In genomic region chr9:3473402-3473801, GRCh38 we compare ENCODE assay signal across 12 cellular contexts. TPM values are rescaled to one million over a fixed set of nuclear protein-coding genes. Genes with fewer than 3 reads are reported as not detected.
DNase-seq lines count a peak whose midpoint lies in the region; ATAC-seq lines count a peak whose summit lies in the region.
"Had no signal": no experiment of that assay in that cellular context is flagged by ENCODE, and none has a peak within 500 bp of the region (broad histone marks: within the 10 kb centered on the region; RNA-seq: fewer than 3 reads in every experiment).

No MANE protein-coding gene starts in this region.

- H2BK5ac ChIP-seq in mesendoderm (ENCODE audit: low read length): no peak overlapping the region

- no CpG with 5 or more reads among the region's 1 CpG for WGBS in mesendoderm (ENCODE audit: extremely low coverage, insufficient coverage, low lambda C conversion rate)

- DNase-seq in activated naive CD8-positive, alpha-beta T cell treated with anti-CD3 and anti-CD28 coated beads, Interleukin-2, amount 50 U/mL, for 24 hours: no peak
- DNase-seq in T-helper 17 cell (no peak), mesendoderm (no peak), NCI-H1092 (lab: John Stamatoyannopoulos, UW) (no peak)
- DNase-seq: activated CD4-positive, alpha-beta T cell treated with anti-CD3 and anti-CD28 coated beads for 4 hours; head of caudate nucleus; SHP77 had no signal

- no peaks in the 10 kb centered on the region for H3K79me1 ChIP-seq in mesendoderm (ENCODE audit: low read length)

- no peak overlapping the region for H3K23ac ChIP-seq in mesendoderm (ENCODE audit: low read length)

- H3K4ac ChIP-seq in mesendoderm (ENCODE audit: low read depth, low read length): no peak overlapping the region

- H4K8ac ChIP-seq in mesendoderm (ENCODE audit: low read depth, low read length): no peak overlapping the region

- H3K27ac ChIP-seq in mesendoderm (ENCODE audit: low read depth, low read length): no peak overlapping the region

- H3K4me3 Mint-ChIP-seq in activated naive CD8-positive, alpha-beta T cell: no peak overlapping the region
- no peak overlapping the region for H3K4me3 Mint-ChIP-seq in activated naive CD8-positive, alpha-beta T cell treated with anti-CD3 and anti-CD28 coated beads, Interleukin-2, amount 50 U/mL, for 24 hours
- H3K4me3 Mint-ChIP-seq in T-helper 17 cell: no peak overlapping the region
- no peak overlapping the region for H3K4me3 Mint-ChIP-seq in stimulated activated memory B cell treated with anti-CD40 and anti-IgM and Interleukin-4, amounts not matched to agents 10 μg/mL and 1 μg/mL and 100 μg/mL, for 72 hours

- H3K4me1 ChIP-seq in mesendoderm (ENCODE audit: control insufficient read depth, low read depth, low read length): no peaks in the 10 kb centered on the region

- no peaks in the 10 kb centered on the region for H3K36me3 ChIP-seq in mesendoderm (ENCODE audit: control insufficient read depth, insufficient read depth, low read length)

- no peaks in the 10 kb centered on the region for H3K9me3 ChIP-seq in T-helper 17 cell (ENCODE audit: control insufficient read depth, low read length, poor library complexity, severe bottlenecking)

- peaks cover 51% of the 10 kb centered on the region for H3K4me1 Mint-ChIP-seq in activated naive CD8-positive, alpha-beta T cell (ENCODE audit: low read depth)
- H3K4me1 Mint-ChIP-seq in activated naive CD8-positive, alpha-beta T cell treated with anti-CD3 and anti-CD28 coated beads, Interleukin-2, amount 50 U/mL, for 24 hours: peaks cover 56% of the 10 kb centered on the region
- H3K4me1 Mint-ChIP-seq in T-helper 17 cell: peaks cover 25% of the 10 kb centered on the region
- H3K4me1 Mint-ChIP-seq in stimulated activated memory B cell treated with anti-CD40 and anti-IgM and Interleukin-4, amounts not matched to agents 10 μg/mL and 1 μg/mL and 100 μg/mL, for 72 hours: peaks cover 46% of the 10 kb centered on the region

- no peak for ATAC-seq in activated naive CD8-positive, alpha-beta T cell treated with anti-CD3 and anti-CD28 coated beads, Interleukin-2, amount 50 U/mL, for 24 hours
- ATAC-seq in HG03139 (IDR thresholded peaks at IDR 0.05; ENCODE audit: unreplicated experiment) (peak; percentile 45), T-helper 17 cell (peak; percentile 37), HG03439 (IDR thresholded peaks at IDR 0.05; ENCODE audit: unreplicated experiment) (no peak)
- peak; percentile 78 for ATAC-seq in stimulated activated memory B cell treated with anti-CD40 and anti-IgM and Interleukin-4, amounts not matched to agents 10 μg/mL and 1 μg/mL and 100 μg/mL, for 72 hours

- no peaks in the 10 kb centered on the region for H3K79me2 ChIP-seq in mesendoderm (ENCODE audit: control insufficient read depth, insufficient read depth, low read length)

- no peak overlapping the region for H3K4me3 ChIP-seq in mesendoderm (ENCODE audit: low read length)
- H3K4me3 ChIP-seq: skin epidermis had no signal

- no peak overlapping the region for H4K5ac ChIP-seq in mesendoderm (ENCODE audit: low read length)

- H3K36me3 Mint-ChIP-seq in activated naive CD8-positive, alpha-beta T cell: peaks cover 9% of the 10 kb centered on the region
- H3K36me3 Mint-ChIP-seq in activated naive CD8-positive, alpha-beta T cell treated with anti-CD3 and anti-CD28 coated beads, Interleukin-2, amount 50 U/mL, for 24 hours (ENCODE audit: low read depth): peaks cover 18% of the 10 kb centered on the region
- no peaks in the 10 kb centered on the region for H3K36me3 Mint-ChIP-seq in T-helper 17 cell (ENCODE audit: low read depth)
- H3K36me3 Mint-ChIP-seq in stimulated activated memory B cell treated with anti-CD40 and anti-IgM and Interleukin-4, amounts not matched to agents 10 μg/mL and 1 μg/mL and 100 μg/mL, for 72 hours: no peaks in the 10 kb centered on the region

- no peak overlapping the region for H3K9ac ChIP-seq in mesendoderm (ENCODE audit: low read length)

- no peak overlapping the region for H3K4me2 ChIP-seq in mesendoderm (ENCODE audit: low read length)

- no peak overlapping the region for H3K56ac ChIP-seq in mesendoderm (ENCODE audit: low read length)

- no peak overlapping the region for H2AK5ac ChIP-seq in mesendoderm (ENCODE audit: low read length)

- H3K27me3 ChIP-seq in mesendoderm (ENCODE audit: insufficient read depth, low read length, poor library complexity): no peaks in the 10 kb centered on the region

- peak overlapping the region; percentile 9 for H3K27ac Mint-ChIP-seq in activated naive CD8-positive, alpha-beta T cell
- H3K27ac Mint-ChIP-seq in activated naive CD8-positive, alpha-beta T cell treated with anti-CD3 and anti-CD28 coated beads, Interleukin-2, amount 50 U/mL, for 24 hours: no peak overlapping the region
- H3K27ac Mint-ChIP-seq in T-helper 17 cell: peak overlapping the region; percentile 67
- no peak overlapping the region for H3K27ac Mint-ChIP-seq in stimulated activated memory B cell treated with anti-CD40 and anti-IgM and Interleukin-4, amounts not matched to agents 10 μg/mL and 1 μg/mL and 100 μg/mL, for 72 hours

- no peaks in the 10 kb centered on the region for H3K27me3 Mint-ChIP-seq in activated naive CD8-positive, alpha-beta T cell
- no peaks in the 10 kb centered on the region for H3K27me3 Mint-ChIP-seq in activated naive CD8-positive, alpha-beta T cell treated with anti-CD3 and anti-CD28 coated beads, Interleukin-2, amount 50 U/mL, for 24 hours
- no peaks in the 10 kb centered on the region for H3K27me3 Mint-ChIP-seq in T-helper 17 cell
- no peaks in the 10 kb centered on the region for H3K27me3 Mint-ChIP-seq in stimulated activated memory B cell treated with anti-CD40 and anti-IgM and Interleukin-4, amounts not matched to agents 10 μg/mL and 1 μg/mL and 100 μg/mL, for 72 hours

- H2BK15ac ChIP-seq in mesendoderm (replicated peaks; ENCODE audit: low read depth): no peak overlapping the region

- no peak overlapping the region for H3K18ac ChIP-seq in mesendoderm (ENCODE audit: low read length)

- H2BK120ac ChIP-seq in mesendoderm (ENCODE audit: low read depth, low read length): no peak overlapping the region

- H3K9me3 Mint-ChIP-seq in activated naive CD8-positive, alpha-beta T cell (ENCODE audit: low read depth): peaks cover 12% of the 10 kb centered on the region
- no peaks in the 10 kb centered on the region for H3K9me3 Mint-ChIP-seq in activated naive CD8-positive, alpha-beta T cell treated with anti-CD3 and anti-CD28 coated beads, Interleukin-2, amount 50 U/mL, for 24 hours
- no peaks in the 10 kb centered on the region for H3K9me3 Mint-ChIP-seq in stimulated activated memory B cell treated with anti-CD40 and anti-IgM and Interleukin-4, amounts not matched to agents 10 μg/mL and 1 μg/mL and 100 μg/mL, for 72 hours

RNA-seq across cellular contexts. Expression of gene RFX3, which starts 52.4 kb away (rescaled TPM):
- total RNA-seq in T-helper 17 cell: 10 to 100 TPM; 23.6 to 27.1 TPM
- polyA plus RNA-seq in mesendoderm (2013, experiment 1 of 2): 3.3 TPM
- 3.6 TPM for polyA plus RNA-seq in mesendoderm (2013, experiment 2 of 2)

Comparison
In these comparisons a context has a peak if more than half of its experiments do, and no peak if none do; other contexts are left out.
1. H3K27ac Mint-ChIP-seq: peak in activated naive CD8-positive, alpha-beta T cell (single experiment) and T-helper 17 cell (single experiment); none in activated naive CD8-positive, alpha-beta T cell treated with anti-CD3 and anti-CD28 coated beads, Interleukin-2, amount 50 U/mL, for 24 hours (single experiment) and stimulated activated memory B cell treated with anti-CD40 and anti-IgM and Interleukin-4, amounts not matched to agents 10 μg/mL and 1 μg/mL and 100 μg/mL, for 72 hours (single experiment).
2. ATAC-seq: peak in HG03139 (single experiment), T-helper 17 cell (single experiment) and stimulated activated memory B cell treated with anti-CD40 and anti-IgM and Interleukin-4, amounts not matched to agents 10 μg/mL and 1 μg/mL and 100 μg/mL, for 72 hours (single experiment); none in activated naive CD8-positive, alpha-beta T cell treated with anti-CD3 and anti-CD28 coated beads, Interleukin-2, amount 50 U/mL, for 24 hours (single experiment) and HG03439 (single experiment).